8 cellular contexts compared by ENCODE assay signal in the genomic region with DNA sequence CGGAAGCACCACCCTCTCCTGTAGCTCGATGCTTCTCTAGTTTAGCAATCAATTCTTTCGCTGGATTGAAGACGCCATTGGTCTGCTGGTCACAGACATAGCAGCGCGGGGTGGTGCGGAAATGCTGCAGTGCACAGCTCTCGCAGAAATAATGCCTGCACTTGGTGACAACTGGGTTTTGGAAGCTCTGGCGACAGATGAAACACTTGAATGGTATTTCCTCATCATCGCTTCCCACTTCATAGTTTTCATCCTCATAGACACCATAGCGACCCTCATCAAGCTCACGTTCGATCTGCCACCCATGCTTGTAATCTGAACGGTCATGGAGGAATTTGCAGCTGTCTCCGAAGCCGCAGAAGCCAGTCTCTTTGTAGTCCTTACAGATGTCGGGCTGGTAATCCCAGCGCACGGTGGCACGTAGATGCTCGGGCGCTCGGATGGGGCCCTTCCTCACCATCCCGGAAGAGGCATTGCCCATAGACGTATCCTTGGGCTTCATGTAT. TPM values are rescaled to one million over a fixed set of nuclear protein-coding genes. Genes with fewer than 3 reads are reported as not detected.
DNase-seq lines count a peak whose midpoint lies in the region; ATAC-seq and TF ChIP-seq lines count a peak whose summit lies in the region.

No MANE protein-coding gene starts in this region.

- no peak overlapping the region for H4K91ac ChIP-seq in mesenchymal stem cell (ENCODE audit: low read length)

- peak overlapping the region in 1 of 2 experiments; percentile 60 for H3K14ac ChIP-seq in mesenchymal stem cell (ENCODE audit: low read length in 2 of 2)

- no peaks in the 10 kb centered on the region for H3K79me1 ChIP-seq in mesenchymal stem cell (replicated peaks; ENCODE audit: low read length, poor library complexity, severe bottlenecking)

- ATAC-seq in GM18502 (IDR thresholded peaks at IDR 0.05; ENCODE audit: poor library complexity, unreplicated experiment), result peak; percentile 26
- no peak for ATAC-seq in GM19023 (IDR thresholded peaks at IDR 0.05; ENCODE audit: unreplicated experiment)

- H3K4me3 ChIP-seq in HUES64 (ENCODE audit: low read length), result peak overlapping the region; percentile 91
- H3K4me3 ChIP-seq in effector memory CD4-positive, alpha-beta T cell (ENCODE audit: insufficient read depth, low read depth, low read length, poor library complexity, severe bottlenecking), result peak overlapping the region; percentile 68
- H3K4me3 ChIP-seq in mesenchymal stem cell (ENCODE audit: insufficient read depth in 1 of 2, low read depth in 1 of 2, low read length in 2 of 2), result peak overlapping the region; percentile 66 to 90
- H3K4me3 ChIP-seq in testis, result peak overlapping the region; percentile 60 to 83

- peak overlapping the region; percentile 42 for H2AFZ ChIP-seq in mesenchymal stem cell (ENCODE audit: low read depth, low read length)

- H3K4ac ChIP-seq in mesenchymal stem cell (ENCODE audit: low read depth in 1 of 2, low read length in 2 of 2), result peak overlapping the region in 1 of 2 experiments; percentile 75

- no peaks in the 10 kb centered on the region for H3K27me3 ChIP-seq in HUES64 (ENCODE audit: insufficient read depth, low read length)
- no peaks in the 10 kb centered on the region for H3K27me3 ChIP-seq in effector memory CD4-positive, alpha-beta T cell (replicated peaks; ENCODE audit: control insufficient read depth, insufficient read depth, low read length, poor library complexity, severe bottlenecking)
- H3K27me3 ChIP-seq in mesenchymal stem cell (ENCODE audit: control insufficient read depth in 1 of 2, insufficient read depth in 1 of 2, low read length in 2 of 2), result no peaks in the 10 kb centered on the region
- H3K27me3 ChIP-seq in testis, result no peaks in the 10 kb centered on the region

- H3K4me2 ChIP-seq in mesenchymal stem cell (ENCODE audit: low read length, poor library complexity, severe bottlenecking), result peak overlapping the region; percentile 79

- H2AK5ac ChIP-seq in mesenchymal stem cell (ENCODE audit: low read length, severe bottlenecking), result no peak overlapping the region

- no peak overlapping the region for H4K8ac ChIP-seq in mesenchymal stem cell (ENCODE audit: low read length)

- H2BK15ac ChIP-seq in mesenchymal stem cell (ENCODE audit: low read depth, poor library complexity, severe bottlenecking), result no peak overlapping the region

- no peak for TF ChIP-seq POLR2A in testis (IDR thresholded peaks at IDR 0.05)

- intact Hi-C loops in testis (cut with DNase I; ENCODE audit: low total_unique reads), result no loop called here

- no peak overlapping the region for H2BK5ac ChIP-seq in mesenchymal stem cell (ENCODE audit: low read depth, low read length, poor library complexity, severe bottlenecking)

- no peak overlapping the region for H2BK12ac ChIP-seq in mesenchymal stem cell (ENCODE audit: low read length in 2 of 2)

- peak overlapping the region in 1 of 2 experiments; percentile 90 for H3K18ac ChIP-seq in mesenchymal stem cell (ENCODE audit: low read depth in 1 of 2, low read length in 2 of 2)

- H3K9ac ChIP-seq in HUES64 (ENCODE audit: low read depth, low read length), result peak overlapping the region; percentile 77
- peak overlapping the region; percentile 99 for H3K9ac ChIP-seq in mesenchymal stem cell (ENCODE audit: low read length)

- H3K23ac ChIP-seq in mesenchymal stem cell (ENCODE audit: low read length in 2 of 2), result no peak overlapping the region

- DNase-seq in activated CD4-positive, alpha-beta T cell treated with anti-CD3 and anti-CD28 coated beads for 1 hour, result peak; percentile 8
- DNase-seq in effector memory CD4-positive, alpha-beta T cell, result no peak
- DNase-seq in mesenchymal stem cell (peak; percentile 58), testis (peak; percentile 33)

- H3K9me3 ChIP-seq in HUES64 (ENCODE audit: insufficient read depth, low read depth, low read length), result no peaks in the 10 kb centered on the region
- H3K9me3 ChIP-seq in effector memory CD4-positive, alpha-beta T cell (ENCODE audit: control insufficient read depth, low read length), result no peaks in the 10 kb centered on the region
- no peaks in the 10 kb centered on the region for H3K9me3 ChIP-seq in mesenchymal stem cell (ENCODE audit: control insufficient read depth, low read length)
- H3K9me3 ChIP-seq in testis, result no peaks in the 10 kb centered on the region

- peak overlapping the region; percentile 90 for H3K27ac ChIP-seq in 22Rv1
- no peak overlapping the region for H3K27ac ChIP-seq in HUES64 (ENCODE audit: low read depth, low read length)
- H3K27ac ChIP-seq in effector memory CD4-positive, alpha-beta T cell (ENCODE audit: insufficient read depth, low read length, poor library complexity, severe bottlenecking), result peak overlapping the region; percentile 92
- peak overlapping the region; percentile 95 for H3K27ac ChIP-seq in mesenchymal stem cell (ENCODE audit: low read length, poor library complexity, severe bottlenecking)
- H3K27ac ChIP-seq in testis, result peak overlapping the region; percentile 86 to 87

- no peak overlapping the region for H2BK120ac ChIP-seq in mesenchymal stem cell (ENCODE audit: low read depth, low read length)

- WGBS in HUES64, result 4% methylated on average over 25 of the region's 25 CpGs
- WGBS in mesenchymal stem cell, result 3% methylated on average over 25 of the region's 25 CpGs
- 2% methylated on average over 23 to 25 of the region's 25 CpGs for WGBS in testis, 2 donors

- no peak for TF ChIP-seq CTCF in 22Rv1 (IDR thresholded peaks at IDR 0.05)
- TF ChIP-seq CTCF in testis (IDR thresholded peaks at IDR 0.05), result no peak

- H3K4me1 ChIP-seq in HUES64 (ENCODE audit: insufficient read depth, low read length) (no peaks in the 10 kb centered on the region), mesenchymal stem cell (ENCODE audit: control insufficient read depth, insufficient read depth, low read depth, low read length) (no peaks in the 10 kb centered on the region), testis (no peaks in the 10 kb centered on the region)
- peaks cover 7% of the 10 kb centered on the region for H3K4me1 ChIP-seq in effector memory CD4-positive, alpha-beta T cell (ENCODE audit: control insufficient read depth, insufficient read depth, low read length, poor library complexity, severe bottlenecking)

- peaks cover 8% of the 10 kb centered on the region for H3K36me3 ChIP-seq in HUES64 (ENCODE audit: insufficient read depth, low read length)
- no peaks in the 10 kb centered on the region for H3K36me3 ChIP-seq in effector memory CD4-positive, alpha-beta T cell (ENCODE audit: control insufficient read depth, insufficient read depth, low read length)
- H3K36me3 ChIP-seq in mesenchymal stem cell (ENCODE audit: control insufficient read depth in 1 of 2, insufficient read depth in 2 of 2, low read depth in 1 of 2, low read length in 2 of 2), result peaks cover 0 to 4% of the 10 kb centered on the region in 2 experiments
- H3K36me3 ChIP-seq in testis (ENCODE audit: low read depth, missing control alignments), result no peaks in the 10 kb centered on the region

RNA-seq across cellular contexts. Expression of a gene that starts 0.9 kb away (rescaled TPM):
- 10.6 TPM for polyA plus RNA-seq in HUES64 (2013, experiment 1 of 2)
- polyA plus RNA-seq in HUES64 (2013, experiment 2 of 2), result 10.7 TPM
- polyA plus RNA-seq in mesenchymal stem cell (2013, experiment 1 of 2), result 20.2 TPM
- polyA plus RNA-seq in mesenchymal stem cell (2013, experiment 2 of 2), result 21.3 TPM
- total RNA-seq in testis, result 10 to 100 TPM in 1 of 2 donors, 1 to 10 TPM in 1; 8.8 to 12.7 TPM
- polyA plus RNA-seq in testis (ENCODE audit: insufficient read depth, low read depth, low replicate concordance), result 7.8 TPM

RNA-seq across cellular contexts. Expression of a gene that starts 1.0 kb away (rescaled TPM):
- polyA plus RNA-seq in HUES64 (2013, experiment 1 of 2), result 64.3 TPM
- polyA plus RNA-seq in HUES64 (2013, experiment 2 of 2), result 74.5 TPM
- 199 TPM for polyA plus RNA-seq in mesenchymal stem cell (2013, experiment 1 of 2)
- polyA plus RNA-seq in mesenchymal stem cell (2013, experiment 2 of 2), result 206 TPM
- 10 to 100 TPM; 36.6 to 41.0 TPM for total RNA-seq in testis
- polyA plus RNA-seq in testis (ENCODE audit: insufficient read depth, low read depth, low replicate concordance), result 74.8 TPM

RNA-seq across cellular contexts. Expression of a gene that starts 17.9 kb away (rescaled TPM):
- polyA plus RNA-seq in HUES64 (2013, experiment 1 of 2), result 27.7 TPM
- 28.4 TPM for polyA plus RNA-seq in HUES64 (2013, experiment 2 of 2)
- polyA plus RNA-seq in mesenchymal stem cell (2013, experiment 1 of 2), result 17.5 TPM
- 16.8 TPM for polyA plus RNA-seq in mesenchymal stem cell (2013, experiment 2 of 2)
- 10 to 100 TPM in 1 of 2 donors, 1 to 10 TPM in 1; 7.4 to 12.7 TPM for total RNA-seq in testis
- polyA plus RNA-seq in testis (ENCODE audit: insufficient read depth, low read depth, low replicate concordance), result 6.9 TPM

RNA-seq across cellular contexts. Expression of a gene that starts 25.0 kb away (rescaled TPM):
- 0.75 TPM for polyA plus RNA-seq in HUES64 (2013, experiment 1 of 2)
- polyA plus RNA-seq in HUES64 (2013, experiment 2 of 2), result not detected
- polyA plus RNA-seq in mesenchymal stem cell (2013, experiment 1 of 2), result not detected
- polyA plus RNA-seq in mesenchymal stem cell (2013, experiment 2 of 2), result not detected
- total RNA-seq in testis, result 10 to 100 TPM; 24.0 to 50.3 TPM
- polyA plus RNA-seq in testis (ENCODE audit: insufficient read depth, low read depth, low replicate concordance), result 63.8 TPM

Comparison
In these comparisons a context has a peak if more than half of its experiments do, and no peak if none do; other contexts are left out.
1. DNase-seq: peak in activated CD4-positive, alpha-beta T cell treated with anti-CD3 and anti-CD28 coated beads for 1 hour (single experiment), mesenchymal stem cell (single experiment) and testis (single experiment); none in effector memory CD4-positive, alpha-beta T cell (0 of 3).
2. Peak in every context shown above with its lines, with median percentiles within 50 percentile points of each other: H3K4me3 ChIP-seq.